Comparison of ENCODE assay signal across 15 cellular contexts in genomic region chr13:32734511-32734910, GRCh38.
DNase-seq lines count a peak whose midpoint lies in the region; ATAC-seq and TF ChIP-seq lines count a peak whose summit lies in the region.
"Had no signal": no experiment of that assay in that cellular context is flagged by ENCODE, and none has a peak within 500 bp of the region (broad histone marks: within the 10 kb centered on the region; RNA-seq: fewer than 3 reads in every experiment).

No MANE protein-coding gene starts in this region.

- no peak overlapping the region for H3K4me3 Mint-ChIP-seq in effector memory CD8-positive, alpha-beta T cell
- H3K4me3 Mint-ChIP-seq: activated B cell treated with CpG ODN at 0.5 μM for 24 hours; activated naive CD4-positive, alpha-beta T cell treated with anti-CD3 and anti-CD28 coated beads, Interleukin-2, amount 10 ng/mL, durations not matched to agents 7 days and 5 days; nephron; stimulated activated naive CD8-positive, alpha-beta T cell treated with anti-CD3 and anti-CD28 coated beads, Interleukin-15, Interleukin-2, amounts not matched to agents 100 ng/mL and 50 ng/mL, for 24 hours had no signal

- no peak overlapping the region for H3K4me2 ChIP-seq in DND-41 (ENCODE audit: insufficient read depth, low read length)
- no peak overlapping the region for H3K4me2 ChIP-seq in PC-3 (ENCODE audit: low read length)
- H3K4me2 ChIP-seq in fibroblast of lung (ENCODE audit: extremely low read depth, insufficient read depth, low read length), result no peak overlapping the region

- no peak overlapping the region for H3K9ac ChIP-seq in DND-41 (ENCODE audit: low read depth, low read length)
- H3K9ac ChIP-seq in PC-3 (ENCODE audit: low read length), result no peak overlapping the region
- H3K9ac ChIP-seq in fibroblast of lung (ENCODE audit: insufficient read depth, low read length), result no peak overlapping the region

- H3K27ac ChIP-seq in AG04450 (ENCODE audit: low read depth, low read length) (no peak overlapping the region), DND-41 (ENCODE audit: low read length) (0 out of 2 replicates have a peak overlapping the region, but pooled peaks have one; percentile 23), PC-3 (ENCODE audit: low read length) (no peak overlapping the region), fibroblast of lung (ENCODE audit: insufficient read depth, low read length) (no peak overlapping the region)

- H3K36me3 ChIP-seq in DND-41 (ENCODE audit: insufficient read depth, low read length), result peaks cover 48% of the 10 kb centered on the region
- no peaks in the 10 kb centered on the region for H3K36me3 ChIP-seq in PC-3 (ENCODE audit: low read depth, low read length)
- H3K36me3 ChIP-seq in fibroblast of lung (ENCODE audit: control insufficient read depth, insufficient read depth, low read length), result no peaks in the 10 kb centered on the region

- no peak overlapping the region for H3K27ac Mint-ChIP-seq in effector memory CD8-positive, alpha-beta T cell
- H3K27ac Mint-ChIP-seq: activated B cell treated with CpG ODN at 0.5 μM for 24 hours; activated naive CD4-positive, alpha-beta T cell treated with anti-CD3 and anti-CD28 coated beads, Interleukin-2, amount 10 ng/mL, durations not matched to agents 7 days and 5 days; nephron; stimulated activated naive CD8-positive, alpha-beta T cell treated with anti-CD3 and anti-CD28 coated beads, Interleukin-15, Interleukin-2, amounts not matched to agents 100 ng/mL and 50 ng/mL, for 24 hours had no signal

- CTCF ChIA-PET in AG04450 (lab: Charles Lee) (no interaction called here), PC-3 (lab: Charles Lee) (no interaction called here)

- no peaks in the 10 kb centered on the region for H4K20me1 ChIP-seq in DND-41 (ENCODE audit: insufficient read depth, low read length)
- no peaks in the 10 kb centered on the region for H4K20me1 ChIP-seq in PC-3 (ENCODE audit: low read length)
- no peaks in the 10 kb centered on the region for H4K20me1 ChIP-seq in fibroblast of lung (ENCODE audit: control insufficient read depth, extremely low read depth, insufficient read depth, low read length)

- BruUV-seq in PC-3 (replicated peaks; lab: Mats Ljungman, UMichigan), result no TSS peak

- intact Hi-C loops in PC-3 (cut with micrococcal nuclease), result no loop called here

- peak; percentile 20 for DNase-seq in AG04450 (ENCODE audit: low read depth, low spot score)
- no peak for DNase-seq in DND-41
- DNase-seq in PC-3, result peak; percentile 61
- peak; percentile 42 to 86 for DNase-seq in fibroblast of lung (ENCODE audit: low read depth in 2 of 2)
- DNase-seq in pons (ENCODE audit: low spot score), result no peak
- DNase-seq in effector memory CD8-positive, alpha-beta T cell, result no peak
- DNase-seq: activated B cell treated with CpG ODN at 0.5 μM for 24 hours; activated naive CD4-positive, alpha-beta T cell treated with anti-CD3 and anti-CD28 coated beads, Interleukin-2, amount 10 ng/mL, durations not matched to agents 7 days and 5 days; islet precursor cell; MV-4-11; RPMI8226 had no signal

- peaks cover 4% of the 10 kb centered on the region; the same call in 1 of the 2 replicates for H3K4me1 ChIP-seq in DND-41 (ENCODE audit: insufficient read depth, low read length)
- H3K4me1 ChIP-seq in PC-3 (ENCODE audit: insufficient read depth, low read length), result peaks cover 16% of the 10 kb centered on the region
- H3K4me1 ChIP-seq in fibroblast of lung (ENCODE audit: control insufficient read depth, extremely low read depth, insufficient read depth, low read length), result peaks cover 4% of the 10 kb centered on the region
- H3K4me1 ChIP-seq: HAP-1 had no signal

- H3K27me3 ChIP-seq in AG04450 (ENCODE audit: control insufficient read depth, insufficient read depth, low read length), result no peaks in the 10 kb centered on the region
- H3K27me3 ChIP-seq in DND-41 (ENCODE audit: insufficient read depth, low read length, poor library complexity), result no peaks in the 10 kb centered on the region
- H3K27me3 ChIP-seq in PC-3 (ENCODE audit: low read length), result no peaks in the 10 kb centered on the region
- H3K27me3 ChIP-seq in fibroblast of lung (ENCODE audit: control insufficient read depth, insufficient read depth, low read length), result no peaks in the 10 kb centered on the region

- no peaks in the 10 kb centered on the region for H3K9me3 Mint-ChIP-seq in effector memory CD8-positive, alpha-beta T cell
- H3K9me3 Mint-ChIP-seq: activated B cell treated with CpG ODN at 0.5 μM for 24 hours had no signal

- H3K9me2 ChIP-seq in PC-3 (replicated peaks; ENCODE audit: low read length), result no peaks in the 10 kb centered on the region

- H3K9me3 ChIP-seq in AG04450 (ENCODE audit: control insufficient read depth, insufficient read depth, low read length) (no peaks in the 10 kb centered on the region), DND-41 (ENCODE audit: insufficient read depth, low read length, severe bottlenecking) (no peaks in the 10 kb centered on the region), PC-3 (ENCODE audit: low read length) (no peaks in the 10 kb centered on the region), fibroblast of lung (ENCODE audit: control insufficient read depth, insufficient read depth, low read depth, low read length) (no peaks in the 10 kb centered on the region)
- H3K9me3 ChIP-seq: HAP-1 had no signal

- peaks cover 17 to 42% of the 10 kb centered on the region in 2 donors for H3K4me1 Mint-ChIP-seq in effector memory CD8-positive, alpha-beta T cell (ENCODE audit: low read depth in 2 of 2)

- POLR2A ChIA-PET in AG04450 (lab: Yijun Ruan, JAX) (interaction anchor here (0.7 kb wide), 1 partner anchor 235 kb away, joined by 5 read pairs; no protein-coding TSS in a partner anchor), PC-3 (lab: Charles Lee; ENCODE audit: unreplicated experiment) (no interaction called here)

- H3F3A ChIP-seq in PC-3 (ENCODE audit: low read length, unreplicated experiment), result no peaks in the 10 kb centered on the region

- H2AFZ ChIP-seq in DND-41 (ENCODE audit: low read depth, low read length), result no peak overlapping the region
- no peak overlapping the region for H2AFZ ChIP-seq in PC-3 (ENCODE audit: low read length)
- H2AFZ ChIP-seq in fibroblast of lung (ENCODE audit: low read length), result no peak overlapping the region

- ATAC-seq in DND-41 (ENCODE audit: insufficient read depth, low read depth) (no peak), PC-3 (no peak), GM21390 (IDR thresholded peaks at IDR 0.05; ENCODE audit: unreplicated experiment) (no peak)
- ATAC-seq in effector memory CD8-positive, alpha-beta T cell (replicated peaks), result no peak

- no peaks in the 10 kb centered on the region for H3K27me3 Mint-ChIP-seq in effector memory CD8-positive, alpha-beta T cell
- H3K27me3 Mint-ChIP-seq: activated B cell treated with CpG ODN at 0.5 μM for 24 hours; activated naive CD4-positive, alpha-beta T cell treated with anti-CD3 and anti-CD28 coated beads, Interleukin-2, amount 10 ng/mL, durations not matched to agents 7 days and 5 days; stimulated activated naive CD8-positive, alpha-beta T cell treated with anti-CD3 and anti-CD28 coated beads, Interleukin-15, Interleukin-2, amounts not matched to agents 100 ng/mL and 50 ng/mL, for 24 hours had no signal

- H3K79me2 ChIP-seq in DND-41 (ENCODE audit: insufficient read depth, low read length) (peaks cover 25% of the 10 kb centered on the region), PC-3 (ENCODE audit: low read length) (no peaks in the 10 kb centered on the region; the same call in 1 of the 2 replicates), fibroblast of lung (ENCODE audit: control insufficient read depth, insufficient read depth, low read length) (no peaks in the 10 kb centered on the region)

- no peak for TF ChIP-seq CTCF in AG04450 (IDR thresholded peaks at IDR 0.05; ENCODE audit: low read depth, low read length)
- no peak for TF ChIP-seq CTCF in DND-41 (IDR thresholded peaks at IDR 0.05; ENCODE audit: borderline replicate concordance, extremely low read depth, low read length, poor library complexity, severe bottlenecking)
- TF ChIP-seq CTCF in PC-3 (conservative IDR thresholded peaks at IDR 0.05; ENCODE audit: low read depth, low read length), result no peak
- TF ChIP-seq CTCF in fibroblast of lung (conservative IDR thresholded peaks at IDR 0.05 in 1 of 2, IDR thresholded peaks at IDR 0.05 in 1 of 2; ENCODE audit: low read depth in 1 of 2, low read length in 2 of 2), result no peak

- no peaks in the 10 kb centered on the region for H3K36me3 Mint-ChIP-seq in effector memory CD8-positive, alpha-beta T cell (ENCODE audit: insufficient read depth)

- no peak overlapping the region for H3K4me3 ChIP-seq in AG04450 (ENCODE audit: low read depth, low read length)
- no peak overlapping the region for H3K4me3 ChIP-seq in DND-41 (ENCODE audit: low read depth in 1 of 2, low read length in 2 of 2)
- no peak overlapping the region for H3K4me3 ChIP-seq in PC-3 (ENCODE audit: low read length)
- H3K4me3 ChIP-seq in fibroblast of lung (replicated peaks in 1 of 4; ENCODE audit: control extremely low read depth in 1 of 4, insufficient read depth in 1 of 4, low read depth in 3 of 4, low read length in 4 of 4), result no peak overlapping the region
- H3K4me3 ChIP-seq: HAP-1 had no signal

Comparison
In these comparisons a context has a peak if more than half of its experiments do, and no peak if none do; other contexts are left out.
1. DNase-seq: peak in AG04450 (single experiment), PC-3 (single experiment) and fibroblast of lung (2 of 2); none in DND-41 (single experiment), pons (single experiment) and effector memory CD8-positive, alpha-beta T cell (0 of 3).